In the genomic region with DNA sequence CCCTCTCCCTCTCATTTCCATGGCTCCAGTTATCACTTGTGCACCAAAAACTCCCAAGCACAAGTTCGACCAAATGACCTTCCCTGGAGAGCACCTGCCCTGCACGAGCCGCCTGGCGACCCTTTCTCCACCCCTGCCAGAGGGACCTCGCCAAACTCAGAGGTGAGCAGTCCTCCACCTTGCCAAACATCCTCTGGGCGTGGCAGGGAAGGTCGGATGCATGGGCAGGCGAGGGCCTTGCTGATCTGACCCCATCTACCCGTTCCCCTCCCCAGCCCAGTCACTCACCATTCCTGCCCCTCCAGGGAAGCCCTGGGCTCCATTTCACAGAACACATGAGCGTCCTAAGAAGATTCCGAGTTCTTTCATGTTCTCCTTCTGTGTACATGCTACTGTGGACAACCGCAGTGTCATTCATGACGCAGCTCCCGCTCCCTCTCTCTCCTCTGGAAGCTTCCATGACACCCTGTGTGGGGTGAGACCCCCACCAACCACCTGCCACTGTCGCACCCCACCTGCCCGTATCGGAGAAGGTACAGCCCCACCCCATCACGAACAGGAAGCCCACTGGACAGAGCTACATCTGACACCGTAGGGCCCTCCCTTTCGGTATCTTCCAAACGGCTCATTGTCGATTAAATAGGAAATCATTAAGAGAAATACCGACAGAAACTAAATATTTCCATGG, we compare ENCODE assay signal across 24 cellular contexts.
"Had no signal": no experiment of that assay in that cellular context is flagged by ENCODE, and none has a peak within 500 bp of the region (broad histone marks: within the 10 kb centered on the region; RNA-seq: fewer than 3 reads in every experiment).

No MANE protein-coding gene starts in this region.

- H3K9me3 ChIP-seq: adrenal gland, body of pancreas, colonic mucosa, left lung, lower lobe of right lung, right atrium auricular region, tibial nerve had no signal

- H3K36me3 ChIP-seq: adrenal gland, cardiac muscle cell, colonic mucosa, left lung, lower lobe of right lung, right atrium auricular region, tibial nerve, WERI-Rb-1 had no signal

- H3K9me3 Mint-ChIP-seq: activated CD4-positive, alpha-beta memory T cell treated with anti-CD3 and anti-CD28 coated beads for 36 hours; activated CD4-positive, alpha-beta T cell treated with anti-CD3 and anti-CD28 coated beads, Interleukin-2, amount 10 ng/mL, durations not matched to agents 24 days and 14 days; activated naive CD4-positive, alpha-beta T cell treated with anti-CD3 and anti-CD28 coated beads, Interleukin-2, amount 50 U/mL, for 24 hours; activated T-helper 1 cell treated with anti-CD3 and anti-CD28 coated beads, Interleukin-12 subunit alpha, Interleukin-12 subunit beta, Interleukin-2, Interleukin-4 antibody, amounts not matched to agents 30 ng/mL and 10 ng/mL and 1 ng/mL, durations not matched to agents 14 hours and 24 hours and 36 hours had no signal

- H3K4me3 Mint-ChIP-seq: activated CD4-positive, alpha-beta memory T cell treated with anti-CD3 and anti-CD28 coated beads for 36 hours; activated CD4-positive, alpha-beta T cell treated with anti-CD3 and anti-CD28 coated beads, Interleukin-2, amount 10 ng/mL, durations not matched to agents 24 days and 14 days; activated naive CD4-positive, alpha-beta T cell treated with anti-CD3 and anti-CD28 coated beads, Interleukin-2, amount 50 U/mL, for 24 hours; activated T-helper 1 cell treated with anti-CD3 and anti-CD28 coated beads, Interleukin-12 subunit alpha, Interleukin-12 subunit beta, Interleukin-2, Interleukin-4 antibody, amounts not matched to agents 30 ng/mL and 10 ng/mL and 1 ng/mL, durations not matched to agents 14 hours and 24 hours and 36 hours had no signal

- DNase-seq: activated CD4-positive, alpha-beta memory T cell treated with anti-CD3 and anti-CD28 coated beads for 36 hours; activated CD4-positive, alpha-beta T cell treated with anti-CD3 and anti-CD28 coated beads, Interleukin-2, amount 10 ng/mL, durations not matched to agents 24 days and 14 days; activated CD4-positive, CD25-positive, alpha-beta regulatory T cell treated with anti-CD3 and anti-CD28 coated beads, Interleukin-2, amount 50 U/mL, for 72 hours; activated CD8-positive, alpha-beta memory T cell treated with anti-CD3 and anti-CD28 coated beads, Interleukin-2, amount 50 U/mL, for 4 hours; activated effector memory CD4-positive, alpha-beta T cell treated with anti-CD3 and anti-CD28 coated beads, Interleukin-2, amount 50 U/mL, for 16 hours; activated T-cell treated with anti-CD3 and anti-CD28 coated beads, Interleukin-2, amount 50 U/mL, for 1 hour; adrenal gland; body of pancreas; cerebellar nuclear complex; colonic mucosa; effector CD8-positive, alpha-beta T cell; lower lobe of right lung; occipital lobe; stimulated activated CD4-positive, alpha-beta T cell treated with anti-CD3 and anti-CD28 coated beads, Interleukin-15, amount 100 ng/mL, for 24 hours; stimulated activated CD4-positive, alpha-beta T cell treated with anti-CD3 and anti-CD28 coated beads, Interleukin-2, amount 100 ng/mL, for 24 hours; stimulated activated naive CD4-positive, alpha-beta T cell; WERI-Rb-1 had no signal

- H3K4me1 ChIP-seq: adrenal gland, body of pancreas, colonic mucosa, left lung, lower lobe of right lung had no signal

- H3K27me3 Mint-ChIP-seq: activated CD4-positive, alpha-beta T cell treated with anti-CD3 and anti-CD28 coated beads, Interleukin-2, amount 10 ng/mL, durations not matched to agents 24 days and 14 days; activated naive CD4-positive, alpha-beta T cell treated with anti-CD3 and anti-CD28 coated beads, Interleukin-2, amount 50 U/mL, for 24 hours had no signal

- H3K36me3 Mint-ChIP-seq: activated CD4-positive, alpha-beta memory T cell treated with anti-CD3 and anti-CD28 coated beads for 36 hours; activated naive CD4-positive, alpha-beta T cell treated with anti-CD3 and anti-CD28 coated beads, Interleukin-2, amount 50 U/mL, for 24 hours had no signal

- H3K4me3 ChIP-seq: adrenal gland, body of pancreas, cardiac muscle cell, colonic mucosa, left lung, lower lobe of right lung, right atrium auricular region, tibial nerve had no signal

- H3K27ac ChIP-seq: adrenal gland, body of pancreas, cardiac muscle cell, colonic mucosa, left lung, lower lobe of right lung, right atrium auricular region, tibial nerve, WERI-Rb-1 had no signal

- FAIRE-seq: frontal cortex had no signal

- H3K4me1 Mint-ChIP-seq: activated CD4-positive, alpha-beta T cell treated with anti-CD3 and anti-CD28 coated beads, Interleukin-2, amount 10 ng/mL, durations not matched to agents 24 days and 14 days; activated naive CD4-positive, alpha-beta T cell treated with anti-CD3 and anti-CD28 coated beads, Interleukin-2, amount 50 U/mL, for 24 hours had no signal

- ATAC-seq: body of pancreas, left lung, lower lobe of right lung had no signal

- H3K27me3 ChIP-seq: adrenal gland, body of pancreas, colonic mucosa, left lung, right atrium auricular region, tibial nerve had no signal

- H3K27ac Mint-ChIP-seq: activated CD4-positive, alpha-beta memory T cell treated with anti-CD3 and anti-CD28 coated beads for 36 hours; activated CD4-positive, alpha-beta T cell treated with anti-CD3 and anti-CD28 coated beads, Interleukin-2, amount 10 ng/mL, durations not matched to agents 24 days and 14 days; activated naive CD4-positive, alpha-beta T cell treated with anti-CD3 and anti-CD28 coated beads, Interleukin-2, amount 50 U/mL, for 24 hours; activated T-helper 1 cell treated with anti-CD3 and anti-CD28 coated beads, Interleukin-12 subunit alpha, Interleukin-12 subunit beta, Interleukin-2, Interleukin-4 antibody, amounts not matched to agents 30 ng/mL and 10 ng/mL and 1 ng/mL, durations not matched to agents 14 hours and 24 hours and 36 hours had no signal
